ENCODE assay signal across 1 cellular context in genomic region chr11:19116971-19117759, GRCh38.
TF ChIP-seq lines count a peak whose summit lies in the region.

Gene ZDHHC13 (plus strand): TSS chr11:19117168. CDS start chr11:19117250, 82 bp downstream.

TF ChIP-seq in WTC11, 78 proteins besides CTCF, POLR2A, EP300 and RAD21 (continued from another document):
- TF ChIP-seq HMGXB4 (CRISPR knock-in tag; IDR thresholded peaks at IDR 0.05), result peak; percentile 27; the same call in 1 of the 2 replicates
- no peak for TF ChIP-seq ZBTB21 (CRISPR knock-in tag; IDR thresholded peaks at IDR 0.05; ENCODE audit: borderline replicate concordance)
- TF ChIP-seq JUN (CRISPR knock-in tag; IDR thresholded peaks at IDR 0.05), result 0 out of 2 replicates have a peak, but pooled peaks have one; percentile 42
- TF ChIP-seq AR (CRISPR knock-in tag; IDR thresholded peaks at IDR 0.05), result no peak
- TF ChIP-seq JAZF1 (CRISPR knock-in tag; IDR thresholded peaks at IDR 0.05), result no peak
- no peak for TF ChIP-seq ZNF232 (CRISPR knock-in tag; IDR thresholded peaks at IDR 0.05)
- TF ChIP-seq PRDM15 (CRISPR knock-in tag; IDR thresholded peaks at IDR 0.05), result peak; percentile 17; the same call in 1 of the 2 replicates
- TF ChIP-seq AFF4 (CRISPR knock-in tag; IDR thresholded peaks at IDR 0.05; ENCODE audit: borderline replicate concordance), result no peak
- TF ChIP-seq NR1H2 (CRISPR knock-in tag; IDR thresholded peaks at IDR 0.05), result no peak
- no peak for TF ChIP-seq NFE2L1 (CRISPR knock-in tag; IDR thresholded peaks at IDR 0.05)
- TF ChIP-seq ATF6 (CRISPR knock-in tag; IDR thresholded peaks at IDR 0.05), result no peak
- TF ChIP-seq OVOL2 (CRISPR knock-in tag; IDR thresholded peaks at IDR 0.05; ENCODE audit: borderline replicate concordance), result no peak
- no peak for TF ChIP-seq TEAD1 (CRISPR knock-in tag; IDR thresholded peaks at IDR 0.05)
- no peak for TF ChIP-seq MLX (CRISPR knock-in tag; IDR thresholded peaks at IDR 0.05)
- no peak for TF ChIP-seq CBFB (CRISPR knock-in tag; IDR thresholded peaks at IDR 0.05; ENCODE audit: low read depth)
- TF ChIP-seq CDX4 (CRISPR knock-in tag; IDR thresholded peaks at IDR 0.05; ENCODE audit: borderline replicate concordance), result no peak
- TF ChIP-seq KAT7 (CRISPR knock-in tag; IDR thresholded peaks at IDR 0.05; ENCODE audit: borderline replicate concordance), result 0 out of 2 replicates have a peak, but pooled peaks have one; percentile 29
- peak; percentile 82 for TF ChIP-seq NFYB (CRISPR knock-in tag; conservative IDR thresholded peaks at IDR 0.05; ENCODE audit: low read depth)
- peak; percentile 42 for TF ChIP-seq MAX (CRISPR knock-in tag; IDR thresholded peaks at IDR 0.05)
- TF ChIP-seq PREB (CRISPR knock-in tag; IDR thresholded peaks at IDR 0.05; ENCODE audit: borderline replicate concordance), result no peak
- TF ChIP-seq CREB1 (CRISPR knock-in tag; IDR thresholded peaks at IDR 0.05), result no peak
- TF ChIP-seq MYBL2 (CRISPR knock-in tag; IDR thresholded peaks at IDR 0.05), result no peak
- no peak for TF ChIP-seq ZNF219 (CRISPR knock-in tag; IDR thresholded peaks at IDR 0.05; ENCODE audit: borderline replicate concordance)
- TF ChIP-seq PRRX2 (CRISPR knock-in tag; IDR thresholded peaks at IDR 0.05), result no peak
